Comparison of ENCODE assay signal across 2 cellular contexts in genomic region chr6:74863968-74864367, GRCh38.
TF ChIP-seq lines count a peak whose summit lies in the region.

No MANE protein-coding gene starts in this region.

TF ChIP-seq in GM23338, 12 proteins besides CTCF, POLR2A, EP300 and RAD21:
- no peak for TF ChIP-seq STAT1 (IDR thresholded peaks at IDR 0.05; ENCODE audit: unreplicated experiment)
- TF ChIP-seq POLR2AphosphoS5 (IDR thresholded peaks at IDR 0.05; ENCODE audit: low read depth), result no peak
- TF ChIP-seq, protein P1, sequence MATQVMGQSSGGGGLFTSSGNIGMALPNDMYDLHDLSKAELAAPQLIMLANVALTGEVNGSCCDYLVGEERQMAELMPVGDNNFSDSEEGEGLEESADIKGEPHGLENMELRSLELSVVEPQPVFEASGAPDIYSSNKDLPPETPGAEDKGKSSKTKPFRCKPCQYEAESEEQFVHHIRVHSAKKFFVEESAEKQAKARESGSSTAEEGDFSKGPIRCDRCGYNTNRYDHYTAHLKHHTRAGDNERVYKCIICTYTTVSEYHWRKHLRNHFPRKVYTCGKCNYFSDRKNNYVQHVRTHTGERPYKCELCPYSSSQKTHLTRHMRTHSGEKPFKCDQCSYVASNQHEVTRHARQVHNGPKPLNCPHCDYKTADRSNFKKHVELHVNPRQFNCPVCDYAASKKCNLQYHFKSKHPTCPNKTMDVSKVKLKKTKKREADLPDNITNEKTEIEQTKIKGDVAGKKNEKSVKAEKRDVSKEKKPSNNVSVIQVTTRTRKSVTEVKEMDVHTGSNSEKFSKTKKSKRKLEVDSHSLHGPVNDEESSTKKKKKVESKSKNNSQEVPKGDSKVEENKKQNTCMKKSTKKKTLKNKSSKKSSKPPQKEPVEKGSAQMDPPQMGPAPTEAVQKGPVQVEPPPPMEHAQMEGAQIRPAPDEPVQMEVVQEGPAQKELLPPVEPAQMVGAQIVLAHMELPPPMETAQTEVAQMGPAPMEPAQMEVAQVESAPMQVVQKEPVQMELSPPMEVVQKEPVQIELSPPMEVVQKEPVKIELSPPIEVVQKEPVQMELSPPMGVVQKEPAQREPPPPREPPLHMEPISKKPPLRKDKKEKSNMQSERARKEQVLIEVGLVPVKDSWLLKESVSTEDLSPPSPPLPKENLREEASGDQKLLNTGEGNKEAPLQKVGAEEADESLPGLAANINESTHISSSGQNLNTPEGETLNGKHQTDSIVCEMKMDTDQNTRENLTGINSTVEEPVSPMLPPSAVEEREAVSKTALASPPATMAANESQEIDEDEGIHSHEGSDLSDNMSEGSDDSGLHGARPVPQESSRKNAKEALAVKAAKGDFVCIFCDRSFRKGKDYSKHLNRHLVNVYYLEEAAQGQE (IDR thresholded peaks at IDR 0.05; ENCODE audit: unreplicated experiment), result no peak
- TF ChIP-seq ZNF114 (CRISPR knock-in tag; IDR thresholded peaks at IDR 0.05), result no peak
- TF ChIP-seq JUNB (IDR thresholded peaks at IDR 0.05; ENCODE audit: unreplicated experiment), result no peak
- TF ChIP-seq ZNF331 (CRISPR knock-in tag; IDR thresholded peaks at IDR 0.05; ENCODE audit: low read depth), result no peak
- no peak for TF ChIP-seq NANOG (IDR thresholded peaks at IDR 0.05; ENCODE audit: borderline replicate concordance)
- TF ChIP-seq, protein P2, sequence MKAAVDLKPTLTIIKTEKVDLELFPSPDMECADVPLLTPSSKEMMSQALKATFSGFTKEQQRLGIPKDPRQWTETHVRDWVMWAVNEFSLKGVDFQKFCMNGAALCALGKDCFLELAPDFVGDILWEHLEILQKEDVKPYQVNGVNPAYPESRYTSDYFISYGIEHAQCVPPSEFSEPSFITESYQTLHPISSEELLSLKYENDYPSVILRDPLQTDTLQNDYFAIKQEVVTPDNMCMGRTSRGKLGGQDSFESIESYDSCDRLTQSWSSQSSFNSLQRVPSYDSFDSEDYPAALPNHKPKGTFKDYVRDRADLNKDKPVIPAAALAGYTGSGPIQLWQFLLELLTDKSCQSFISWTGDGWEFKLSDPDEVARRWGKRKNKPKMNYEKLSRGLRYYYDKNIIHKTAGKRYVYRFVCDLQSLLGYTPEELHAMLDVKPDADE (IDR thresholded peaks at IDR 0.05), result no peak
- TF ChIP-seq, protein P3, sequence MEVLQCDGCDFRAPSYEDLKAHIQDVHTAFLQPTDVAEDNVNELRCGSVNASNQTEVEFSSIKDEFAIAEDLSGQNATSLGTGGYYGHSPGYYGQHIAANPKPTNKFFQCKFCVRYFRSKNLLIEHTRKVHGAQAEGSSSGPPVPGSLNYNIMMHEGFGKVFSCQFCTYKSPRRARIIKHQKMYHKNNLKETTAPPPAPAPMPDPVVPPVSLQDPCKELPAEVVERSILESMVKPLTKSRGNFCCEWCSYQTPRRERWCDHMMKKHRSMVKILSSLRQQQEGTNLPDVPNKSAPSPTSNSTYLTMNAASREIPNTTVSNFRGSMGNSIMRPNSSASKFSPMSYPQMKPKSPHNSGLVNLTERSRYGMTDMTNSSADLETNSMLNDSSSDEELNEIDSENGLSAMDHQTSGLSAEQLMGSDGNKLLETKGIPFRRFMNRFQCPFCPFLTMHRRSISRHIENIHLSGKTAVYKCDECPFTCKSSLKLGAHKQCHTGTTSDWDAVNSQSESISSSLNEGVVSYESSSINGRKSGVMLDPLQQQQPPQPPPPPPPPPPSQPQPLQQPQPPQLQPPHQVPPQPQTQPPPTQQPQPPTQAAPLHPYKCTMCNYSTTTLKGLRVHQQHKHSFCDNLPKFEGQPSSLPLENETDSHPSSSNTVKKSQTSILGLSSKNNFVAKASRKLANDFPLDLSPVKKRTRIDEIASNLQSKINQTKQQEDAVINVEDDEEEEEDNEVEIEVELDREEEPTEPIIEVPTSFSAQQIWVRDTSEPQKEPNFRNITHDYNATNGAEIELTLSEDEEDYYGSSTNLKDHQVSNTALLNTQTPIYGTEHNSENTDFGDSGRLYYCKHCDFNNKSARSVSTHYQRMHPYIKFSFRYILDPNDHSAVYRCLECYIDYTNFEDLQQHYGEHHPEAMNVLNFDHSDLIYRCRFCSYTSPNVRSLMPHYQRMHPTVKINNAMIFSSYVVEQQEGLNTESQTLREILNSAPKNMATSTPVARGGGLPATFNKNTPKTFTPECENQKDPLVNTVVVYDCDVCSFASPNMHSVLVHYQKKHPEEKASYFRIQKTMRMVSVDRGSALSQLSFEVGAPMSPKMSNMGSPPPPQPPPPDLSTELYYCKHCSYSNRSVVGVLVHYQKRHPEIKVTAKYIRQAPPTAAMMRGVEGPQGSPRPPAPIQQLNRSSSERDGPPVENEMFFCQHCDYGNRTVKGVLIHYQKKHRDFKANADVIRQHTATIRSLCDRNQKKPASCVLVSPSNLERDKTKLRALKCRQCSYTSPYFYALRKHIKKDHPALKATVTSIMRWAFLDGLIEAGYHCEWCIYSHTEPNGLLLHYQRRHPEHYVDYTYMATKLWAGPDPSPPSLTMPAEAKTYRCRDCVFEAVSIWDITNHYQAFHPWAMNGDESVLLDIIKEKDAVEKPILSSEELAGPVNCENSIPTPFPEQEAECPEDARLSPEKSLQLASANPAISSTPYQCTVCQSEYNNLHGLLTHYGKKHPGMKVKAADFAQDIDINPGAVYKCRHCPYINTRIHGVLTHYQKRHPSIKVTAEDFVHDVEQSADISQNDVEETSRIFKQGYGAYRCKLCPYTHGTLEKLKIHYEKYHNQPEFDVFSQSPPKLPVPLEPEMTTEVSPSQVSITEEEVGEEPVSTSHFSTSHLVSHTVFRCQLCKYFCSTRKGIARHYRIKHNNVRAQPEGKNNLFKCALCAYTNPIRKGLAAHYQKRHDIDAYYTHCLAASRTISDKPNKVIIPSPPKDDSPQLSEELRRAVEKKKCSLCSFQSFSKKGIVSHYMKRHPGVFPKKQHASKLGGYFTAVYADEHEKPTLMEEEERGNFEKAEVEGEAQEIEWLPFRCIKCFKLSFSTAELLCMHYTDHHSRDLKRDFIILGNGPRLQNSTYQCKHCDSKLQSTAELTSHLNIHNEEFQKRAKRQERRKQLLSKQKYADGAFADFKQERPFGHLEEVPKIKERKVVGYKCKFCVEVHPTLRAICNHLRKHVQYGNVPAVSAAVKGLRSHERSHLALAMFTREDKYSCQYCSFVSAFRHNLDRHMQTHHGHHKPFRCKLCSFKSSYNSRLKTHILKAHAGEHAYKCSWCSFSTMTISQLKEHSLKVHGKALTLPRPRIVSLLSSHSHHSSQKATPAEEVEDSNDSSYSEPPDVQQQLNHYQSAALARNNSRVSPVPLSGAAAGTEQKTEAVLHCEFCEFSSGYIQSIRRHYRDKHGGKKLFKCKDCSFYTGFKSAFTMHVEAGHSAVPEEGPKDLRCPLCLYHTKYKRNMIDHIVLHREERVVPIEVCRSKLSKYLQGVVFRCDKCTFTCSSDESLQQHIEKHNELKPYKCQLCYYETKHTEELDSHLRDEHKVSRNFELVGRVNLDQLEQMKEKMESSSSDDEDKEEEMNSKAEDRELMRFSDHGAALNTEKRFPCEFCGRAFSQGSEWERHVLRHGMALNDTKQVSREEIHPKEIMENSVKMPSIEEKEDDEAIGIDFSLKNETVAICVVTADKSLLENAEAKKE (CRISPR knock-in tag; IDR thresholded peaks at IDR 0.05), result no peak
- no peak for TF ChIP-seq CREB1 (CRISPR knock-in tag; IDR thresholded peaks at IDR 0.05; ENCODE audit: low read depth)
- TF ChIP-seq EZH2 (IDR thresholded peaks at IDR 0.05; ENCODE audit: low read depth, unreplicated experiment), result no peak
- no peak for TF ChIP-seq EZH2phosphoT487 (IDR thresholded peaks at IDR 0.05; ENCODE audit: unreplicated experiment)

TF ChIP-seq in H1, 55 proteins besides CTCF, POLR2A, EP300 and RAD21:
- TF ChIP-seq CBX8 (IDR thresholded peaks at IDR 0.05; ENCODE audit: borderline replicate concordance, low read depth, low read length) (no peak), FOSL1 (IDR thresholded peaks at IDR 0.05; ENCODE audit: insufficient read depth, low read depth, low read length) (no peak), SUZ12 (IDR thresholded peaks at IDR 0.05; ENCODE audit: low read length) (no peak), POU5F1 (IDR thresholded peaks at IDR 0.05; ENCODE audit: low read depth, low read length) (no peak), SP4 (IDR thresholded peaks at IDR 0.05; ENCODE audit: low read length) (no peak), KDM5A (IDR thresholded peaks at IDR 0.05; ENCODE audit: low read length) (no peak), CHD1 (IDR thresholded peaks at IDR 0.05; ENCODE audit: low read depth, low read length) (no peak), TAF7 (optimal IDR thresholded peaks at IDR 0.05; ENCODE audit: borderline replicate concordance, low read depth, low read length) (no peak), JUND (IDR thresholded peaks at IDR 0.05; ENCODE audit: low read length) (no peak), TEAD4 (IDR thresholded peaks at IDR 0.05; ENCODE audit: low read depth, low read length) (no peak), CEBPB (IDR thresholded peaks at IDR 0.05; ENCODE audit: low read depth, low read length) (no peak)
- TF ChIP-seq, protein P4, sequence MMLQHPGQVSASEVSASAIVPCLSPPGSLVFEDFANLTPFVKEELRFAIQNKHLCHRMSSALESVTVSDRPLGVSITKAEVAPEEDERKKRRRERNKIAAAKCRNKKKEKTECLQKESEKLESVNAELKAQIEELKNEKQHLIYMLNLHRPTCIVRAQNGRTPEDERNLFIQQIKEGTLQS (IDR thresholded peaks at IDR 0.05; ENCODE audit: insufficient read depth, low read depth, low read length), result no peak
